ENCODE assay signal across 2 cellular contexts in genomic region chr6:159761873-159762680, GRCh38.
TF ChIP-seq lines count a peak whose summit lies in the region.

TSS of gene ACAT2 (plus strand) at chr6:159762045. CDS start at chr6:159762088, 43 bp downstream.

TF ChIP-seq in A549, 52 proteins besides CTCF, POLR2A, EP300 and RAD21 (continued from another document):
- 0 out of 2 replicates have a peak, but pooled peaks have one; percentile 21 for TF ChIP-seq PHF8 (IDR thresholded peaks at IDR 0.05; ENCODE audit: borderline replicate concordance, low read depth)

TF ChIP-seq in K562, 482 proteins besides CTCF, POLR2A, EP300 and RAD21 (continued from another document and continues in another):
- no peak for TF ChIP-seq RERE (CRISPR knock-in tag; IDR thresholded peaks at IDR 0.05; ENCODE audit: borderline replicate concordance)
- peak; percentile 55; the same call in 1 of the 2 replicates for TF ChIP-seq ZBTB7A (IDR thresholded peaks at IDR 0.05; ENCODE audit: borderline replicate concordance, control insufficient read depth, low read depth, low read length)
- no peak for TF ChIP-seq BRD9 (IDR thresholded peaks at IDR 0.05; ENCODE audit: low read depth, partially characterized antibody)
- TF ChIP-seq KLF13 (tag; IDR thresholded peaks at IDR 0.05; ENCODE audit: borderline replicate concordance, low read depth) = 0 out of 2 replicates have a peak, but pooled peaks have one; percentile 24
- no peak for TF ChIP-seq RNF2 (IDR thresholded peaks at IDR 0.05)
- TF ChIP-seq ZEB2 (IDR thresholded peaks at IDR 0.05) = no peak
- TF ChIP-seq U2AF2 (optimal IDR thresholded peaks at IDR 0.05; ENCODE audit: low read depth, low read length) = no peak
- peak; percentile 63; the same call in 1 of the 2 replicates for TF ChIP-seq TAF7 (tag; IDR thresholded peaks at IDR 0.05)
- peak; percentile 86 for TF ChIP-seq HNRNPLL (IDR thresholded peaks at IDR 0.05; ENCODE audit: low read depth, low read length, poor library complexity, severe bottlenecking)
- TF ChIP-seq CBX5 (IDR thresholded peaks at IDR 0.05; ENCODE audit: borderline replicate concordance, low read depth) = no peak
- no peak for TF ChIP-seq ZNF197 (CRISPR knock-in tag; IDR thresholded peaks at IDR 0.05; ENCODE audit: low read depth)
- TF ChIP-seq ETV6 (IDR thresholded peaks at IDR 0.05; ENCODE audit: borderline replicate concordance in 1 of 2, low read depth in 2 of 2, low read length in 1 of 2) = no peak
- no peak; the same call in 1 of the 2 replicates for TF ChIP-seq ETV6 (CRISPR knock-in tag; IDR thresholded peaks at IDR 0.05; ENCODE audit: borderline replicate concordance)
- TF ChIP-seq ZNF79 (CRISPR knock-in tag; IDR thresholded peaks at IDR 0.05; ENCODE audit: low read depth) = no peak
- TF ChIP-seq ZNF696 (CRISPR knock-in tag; conservative IDR thresholded peaks at IDR 0.05) = no peak
- no peak for TF ChIP-seq MCM5 (IDR thresholded peaks at IDR 0.05; ENCODE audit: low read depth)
- TF ChIP-seq ZNF512 (tag; IDR thresholded peaks at IDR 0.05) = no peak
- TF ChIP-seq MTA1 (IDR thresholded peaks at IDR 0.05; ENCODE audit: borderline replicate concordance) = no peak
- no peak for TF ChIP-seq ZNF143 (CRISPR knock-in tag; IDR thresholded peaks at IDR 0.05)
- TF ChIP-seq HSF4 (CRISPR knock-in tag; IDR thresholded peaks at IDR 0.05; ENCODE audit: borderline replicate concordance) = no peak
- TF ChIP-seq ZNF76 (CRISPR knock-in tag; IDR thresholded peaks at IDR 0.05; ENCODE audit: borderline replicate concordance) = no peak
- TF ChIP-seq BHLHE40 (IDR thresholded peaks at IDR 0.05; ENCODE audit: low read length) = peak; percentile 24
- peak; percentile 85 for TF ChIP-seq ZFX (CRISPR knock-in tag; IDR thresholded peaks at IDR 0.05)
- TF ChIP-seq CBFA2T2 (conservative IDR thresholded peaks at IDR 0.05) = no peak
- no peak for TF ChIP-seq SMARCE1 (IDR thresholded peaks at IDR 0.05)
- TF ChIP-seq ZNF75A (CRISPR knock-in tag; IDR thresholded peaks at IDR 0.05) = no peak
- no peak for TF ChIP-seq CBFA2T3 (IDR thresholded peaks at IDR 0.05)
- TF ChIP-seq NUFIP1 (IDR thresholded peaks at IDR 0.05; ENCODE audit: partially characterized antibody) = no peak
- no peak for TF ChIP-seq PTBP1 (IDR thresholded peaks at IDR 0.05; ENCODE audit: low read depth, low read length)
- no peak for TF ChIP-seq ZNF766 (CRISPR knock-in tag; conservative IDR thresholded peaks at IDR 0.05)
- no peak for TF ChIP-seq ZNF277 (CRISPR knock-in tag; IDR thresholded peaks at IDR 0.05; ENCODE audit: borderline replicate concordance)
- TF ChIP-seq HDGF (IDR thresholded peaks at IDR 0.05) = no peak
- TF ChIP-seq NONO (IDR thresholded peaks at IDR 0.05; ENCODE audit: low read depth in 2 of 2, low read length in 1 of 2) = no peak
- no peak for TF ChIP-seq SNRNP70 (optimal IDR thresholded peaks at IDR 0.05; ENCODE audit: low read depth, low read length)
- peak in 1 of 2 experiments; percentile 46; a peak in 1 of 4 replicates for TF ChIP-seq TEAD1 (CRISPR knock-in tag; IDR thresholded peaks at IDR 0.05)
- TF ChIP-seq MXD1 (CRISPR knock-in tag; IDR thresholded peaks at IDR 0.05; ENCODE audit: borderline replicate concordance, poor library complexity, severe bottlenecking) = no peak
- TF ChIP-seq ATF7 (IDR thresholded peaks at IDR 0.05) = peak; percentile 90
- no peak for TF ChIP-seq PCBP2 (IDR thresholded peaks at IDR 0.05; ENCODE audit: low read depth, low read length, poor library complexity, severe bottlenecking)
- TF ChIP-seq ETS1 (conservative IDR thresholded peaks at IDR 0.05; ENCODE audit: control insufficient read depth, low read depth, low read length) = peak; percentile 68
- TF ChIP-seq ELK3 (CRISPR knock-in tag; IDR thresholded peaks at IDR 0.05) = no peak
- TF ChIP-seq RBM39 (optimal IDR thresholded peaks at IDR 0.05; ENCODE audit: low read depth, low read length) = no peak
- no peak for TF ChIP-seq U2AF1 (optimal IDR thresholded peaks at IDR 0.05; ENCODE audit: low read depth, low read length)
- no peak for TF ChIP-seq RBM17 (IDR thresholded peaks at IDR 0.05; ENCODE audit: borderline replicate concordance, low read depth, low read length)
- TF ChIP-seq HNRNPL (IDR thresholded peaks at IDR 0.05; ENCODE audit: low read depth, low read length) = no peak
- TF ChIP-seq GABPA (tag; conservative IDR thresholded peaks at IDR 0.05; ENCODE audit: low read depth) = peak; percentile 79
- peak; percentile 96 for TF ChIP-seq ARID4B (CRISPR knock-in tag; IDR thresholded peaks at IDR 0.05)
- TF ChIP-seq ZNF263 (CRISPR knock-in tag; IDR thresholded peaks at IDR 0.05; ENCODE audit: borderline replicate concordance) = 0 out of 2 replicates have a peak, but pooled peaks have one; percentile 25
- peak; percentile 93 for TF ChIP-seq EP400 (IDR thresholded peaks at IDR 0.05)
- TF ChIP-seq RBFOX2 (IDR thresholded peaks at IDR 0.05; ENCODE audit: low read depth, low read length) = peak; percentile 95
